18 cellular contexts compared by ENCODE assay signal in genomic region chr9:114078021-114078780, GRCh38. TPM values are rescaled to one million over a fixed set of nuclear protein-coding genes. Genes with fewer than 3 reads are reported as not detected.
DNase-seq lines count a peak whose midpoint lies in the region; ATAC-seq and TF ChIP-seq lines count a peak whose summit lies in the region.
"Had no signal": no experiment of that assay in that cellular context is flagged by ENCODE, and none has a peak within 500 bp of the region (broad histone marks: within the 10 kb centered on the region; RNA-seq: fewer than 3 reads in every experiment).

Gene AMBP (minus strand): TSS chr9:114078300. CDS start chr9:114078209, 91 bp downstream.

- H3K4me3 Mint-ChIP-seq in CD14-positive monocyte: no peak within 1 kb of the TSS

- H3K27ac ChIP-seq in colonic mucosa: no peak within 1 kb of the TSS
- no peak within 1 kb of the TSS for H3K27ac ChIP-seq in neuronal stem cell (replicated peaks; ENCODE audit: low read length)
- no peak within 1 kb of the TSS for H3K27ac ChIP-seq in lower lobe of right lung
- H3K27ac ChIP-seq: gastrocnemius medialis, GM23248, parathyroid adenoma, SK-N-MC, thyroid gland had no signal

- H3K9me3 ChIP-seq in colonic mucosa: no peaks in the 10 kb centered on the region
- no peaks in the 10 kb centered on the region for H3K9me3 ChIP-seq in neuronal stem cell (replicated peaks in 1 of 2; ENCODE audit: control insufficient read depth in 2 of 2, insufficient read depth in 1 of 2, low read depth in 1 of 2, low read length in 2 of 2)
- no peaks in the 10 kb centered on the region for H3K9me3 ChIP-seq in lower lobe of right lung
- H3K9me3 ChIP-seq: gastrocnemius medialis, thyroid gland had no signal

- H3K4me1 Mint-ChIP-seq in CD14-positive monocyte: peaks cover 2% of the 10 kb centered on the region

- H2BK120ac ChIP-seq in neuronal stem cell (ENCODE audit: low read depth, low read length): no peak within 1 kb of the TSS

- peak within 1 kb of the TSS; percentile 78 for H3K18ac ChIP-seq in neuronal stem cell (ENCODE audit: low read length)

- no peak within 1 kb of the TSS for H2BK12ac ChIP-seq in neuronal stem cell (ENCODE audit: low read length)

- TF ChIP-seq CTCF in CD14-positive monocyte (IDR thresholded peaks at IDR 0.05) (no peak), colonic mucosa (IDR thresholded peaks at IDR 0.05) (no peak), lower lobe of right lung (IDR thresholded peaks at IDR 0.05) (no peak)

- H3K9ac ChIP-seq in colonic mucosa (ENCODE audit: low read depth in 2 of 2, low read length in 2 of 2) (no peak within 1 kb of the TSS), neuronal stem cell (ENCODE audit: low read depth, low read length, poor library complexity) (no peak within 1 kb of the TSS)
- H3K9ac ChIP-seq: GM23248, parathyroid adenoma had no signal

- no peak within 1 kb of the TSS for H3K4ac ChIP-seq in neuronal stem cell (ENCODE audit: low read length)

- no peak within 1 kb of the TSS for H4K8ac ChIP-seq in neuronal stem cell (ENCODE audit: low read depth, low read length)

- ATAC-seq in lower lobe of right lung: no peak
- ATAC-seq: gastrocnemius medialis had no signal

- no peak within 1 kb of the TSS for H3K27ac Mint-ChIP-seq in CD14-positive monocyte

- no peak within 1 kb of the TSS for H3K4me3 ChIP-seq in colonic mucosa
- H3K4me3 ChIP-seq in neuronal stem cell (ENCODE audit: low read length in 2 of 2): no peak within 1 kb of the TSS
- no peak within 1 kb of the TSS for H3K4me3 ChIP-seq in lower lobe of right lung
- H3K4me3 ChIP-seq: gastrocnemius medialis, GM23248, SK-N-MC, thyroid gland had no signal

- H3K14ac ChIP-seq in neuronal stem cell (ENCODE audit: low read length): no peak within 1 kb of the TSS

- H2AFZ ChIP-seq in neuronal stem cell (ENCODE audit: low read length): no peak within 1 kb of the TSS
- H2AFZ ChIP-seq: GM23248, parathyroid adenoma had no signal

- H3K4me2 ChIP-seq in neuronal stem cell (ENCODE audit: insufficient read depth, low read length, poor library complexity, severe bottlenecking): no peak within 1 kb of the TSS

- peak; percentile 42 for DNase-seq in CD14-positive monocyte (ENCODE audit: low spot score)
- DNase-seq in HuH-7.5 (ENCODE audit: low spot score): peak; percentile 54
- DNase-seq in colonic mucosa: peak; percentile 61
- no peak for DNase-seq in neuronal stem cell (ENCODE audit: low spot score)
- DNase-seq in lower lobe of right lung: no peak
- DNase-seq in activated gamma-delta T cell (lab: John Stamatoyannopoulos, UW): no peak
- DNase-seq in activated naive CD4-positive, alpha-beta T cell treated with anti-CD3 and anti-CD28 coated beads, Interleukin-2, amount 50 U/mL, for 16 hours: no peak
- DNase-seq in H4 (ENCODE audit: low spot score): no peak
- DNase-seq: activated naive CD4-positive, alpha-beta T cell; gastrocnemius medialis; GDM1; GM23248; NCI-H2029 had no signal

- peaks cover 5% of the 10 kb centered on the region for H3K4me1 ChIP-seq in colonic mucosa
- H3K4me1 ChIP-seq in neuronal stem cell (ENCODE audit: control insufficient read depth in 2 of 2, insufficient read depth in 1 of 2, low read depth in 1 of 2, low read length in 2 of 2): peaks cover 0 to 6% of the 10 kb centered on the region in 2 donors
- peaks cover 35% of the 10 kb centered on the region for H3K4me1 ChIP-seq in lower lobe of right lung
- H3K4me1 ChIP-seq: gastrocnemius medialis, parathyroid adenoma had no signal

- peak within 1 kb of the TSS; percentile 14 for H3K23ac ChIP-seq in neuronal stem cell (ENCODE audit: low read depth, low read length, poor library complexity)

- no peak within 1 kb of the TSS for H4K91ac ChIP-seq in neuronal stem cell (ENCODE audit: low read depth, low read length, poor library complexity)

- no peaks in the 10 kb centered on the region for H3K36me3 ChIP-seq in colonic mucosa
- H3K36me3 ChIP-seq in neuronal stem cell (replicated peaks in 1 of 2; ENCODE audit: control insufficient read depth in 2 of 2, insufficient read depth in 2 of 2, low read length in 2 of 2): no peaks in the 10 kb centered on the region
- no peaks in the 10 kb centered on the region for H3K36me3 ChIP-seq in lower lobe of right lung
- H3K36me3 ChIP-seq: gastrocnemius medialis, thyroid gland had no signal

- H3K27me3 Mint-ChIP-seq in CD14-positive monocyte (ENCODE audit: low read depth in 3 of 3): peaks cover 5 to 18% (median 6%) of the 10 kb centered on the region in 3 donors

- no CpG with 5 or more reads among the region's 16 CpGs for WGBS in neuronal stem cell (ENCODE audit: extremely low coverage in 2 of 2, insufficient read length in 2 of 2, insufficient replicate concordance in 1 of 2), 2 donors

- H3K36me3 Mint-ChIP-seq in CD14-positive monocyte: no peaks in the 10 kb centered on the region

- no peaks in the 10 kb centered on the region for H3K9me3 Mint-ChIP-seq in CD14-positive monocyte

- H3K79me1 ChIP-seq in neuronal stem cell (ENCODE audit: low read depth, low read length): no peaks in the 10 kb centered on the region

- H2BK5ac ChIP-seq in neuronal stem cell (ENCODE audit: low read length): peak within 1 kb of the TSS; percentile 7

- peak within 1 kb of the TSS; percentile 76 for H2AK5ac ChIP-seq in neuronal stem cell (ENCODE audit: low read depth, low read length)

- no peak within 1 kb of the TSS for H2BK15ac ChIP-seq in neuronal stem cell (ENCODE audit: low read length)

- H3K27me3 ChIP-seq in colonic mucosa (no peaks in the 10 kb centered on the region), neuronal stem cell (ENCODE audit: control insufficient read depth in 3 of 3, insufficient read depth in 3 of 3, low read depth in 1 of 3, low read length in 3 of 3) (no peaks in the 10 kb centered on the region), lower lobe of right lung (ENCODE audit: low read depth) (no peaks in the 10 kb centered on the region)
- H3K27me3 ChIP-seq: thyroid gland had no signal

- intact Hi-C loops in CD14-positive monocyte (cut with micrococcal nuclease): no loop called here
- intact Hi-C loops in colonic mucosa (cut with DNase I): no loop called here
- intact Hi-C loops in lower lobe of right lung (cut with DNase I): no loop called here

RNA-seq across cellular contexts. Expression of gene AMBP, which starts in this region (rescaled TPM):
- polyA plus RNA-seq in CD14-positive monocyte: not detected
- total RNA-seq in colonic mucosa: 1 to 10 TPM; 1.5 to 5.7 TPM
- 0.06 TPM for polyA plus RNA-seq in neuronal stem cell (2013, experiment 1 of 2)
- polyA plus RNA-seq in neuronal stem cell (2013, experiment 2 of 2): 0.11 TPM
- total RNA-seq in lower lobe of right lung: 1.0 TPM
- 6.6 and 9.9 TPM in 2 replicates for total RNA-seq in H4 (2014; rRNA removed; shearing (Covaris generic))
- total RNA-seq: bronchial epithelial cell, GM23248, mononuclear cell had no signal
- polyA plus RNA-seq: GM23248 had no signal

Comparison
In these comparisons a context has a peak if more than half of its experiments do, and no peak if none do; other contexts are left out.
1. Peak in DNase-seq in CD14-positive monocyte; RNA of the gene not detected or under 1 TPM.
2. DNase-seq: peak in HuH-7.5 (single experiment) and colonic mucosa (single experiment); none in neuronal stem cell (single experiment), lower lobe of right lung (single experiment), activated gamma-delta T cell (single experiment), activated naive CD4-positive, alpha-beta T cell treated with anti-CD3 and anti-CD28 coated beads, Interleukin-2, amount 50 U/mL, for 16 hours (single experiment) and H4 (single experiment).